ENCODE assay signal across 8 cellular contexts in genomic region chr14:70416717-70417349, GRCh38. TPM values are rescaled to one million over a fixed set of nuclear protein-coding genes. Genes with fewer than 3 reads are reported as not detected.
DNase-seq lines count a peak whose midpoint lies in the region; ATAC-seq and TF ChIP-seq lines count a peak whose summit lies in the region.

Gene SYNJ2BP, minus strand, starts transcription at chr14:70417090. Its CDS starts 127 bp downstream, at chr14:70416963.

- peaks cover 19% of the 10 kb centered on the region for H3K4me1 Mint-ChIP-seq in activated CD8-positive, alpha-beta memory T cell treated with anti-CD3 and anti-CD28 coated beads, Interleukin-2, amount 10 ng/mL, durations not matched to agents 7 days and 5 days
- H3K4me1 Mint-ChIP-seq in endothelial cell (ENCODE audit: unreplicated experiment), result peaks cover 11% of the 10 kb centered on the region

- peaks cover 5% of the 10 kb centered on the region for H3K27me3 Mint-ChIP-seq in activated CD8-positive, alpha-beta memory T cell treated with anti-CD3 and anti-CD28 coated beads, Interleukin-2, amount 10 ng/mL, durations not matched to agents 7 days and 5 days
- no peaks in the 10 kb centered on the region for H3K27me3 Mint-ChIP-seq in endothelial cell (ENCODE audit: unreplicated experiment)

- CTCF ChIA-PET in activated CD8-positive, alpha-beta memory T cell treated with anti-CD3 and anti-CD28 coated beads, Interleukin-2, amount 10 ng/mL, durations not matched to agents 7 days and 5 days (lab: Charles Lee), result interaction anchor here (0.7 kb wide), 1 partner anchor 17 kb away, joined by 3 read pairs; no protein-coding TSS in a partner anchor

- peak within 1 kb of the TSS; percentile 49 for H3K27ac Mint-ChIP-seq in activated CD8-positive, alpha-beta memory T cell treated with anti-CD3 and anti-CD28 coated beads, Interleukin-2, amount 10 ng/mL, durations not matched to agents 7 days and 5 days
- peak within 1 kb of the TSS; percentile 94 for H3K27ac Mint-ChIP-seq in endothelial cell (ENCODE audit: unreplicated experiment)

- peak; percentile 70 for ATAC-seq in HG02759 (IDR thresholded peaks at IDR 0.05; ENCODE audit: unreplicated experiment)
- peak; percentile 74 for ATAC-seq in activated CD8-positive, alpha-beta memory T cell treated with anti-CD3 and anti-CD28 coated beads, Interleukin-2, amount 10 ng/mL, durations not matched to agents 7 days and 5 days
- no peak for ATAC-seq in HG03025 (IDR thresholded peaks at IDR 0.05; ENCODE audit: low FRiP score, unreplicated experiment)

- no peaks in the 10 kb centered on the region for H3K9me3 Mint-ChIP-seq in activated CD8-positive, alpha-beta memory T cell treated with anti-CD3 and anti-CD28 coated beads, Interleukin-2, amount 10 ng/mL, durations not matched to agents 7 days and 5 days (ENCODE audit: low read depth)
- H3K9me3 Mint-ChIP-seq in endothelial cell (ENCODE audit: unreplicated experiment), result no peaks in the 10 kb centered on the region

- peak within 1 kb of the TSS; percentile 86 for H3K4me3 Mint-ChIP-seq in activated CD8-positive, alpha-beta memory T cell treated with anti-CD3 and anti-CD28 coated beads, Interleukin-2, amount 10 ng/mL, durations not matched to agents 7 days and 5 days
- peak within 1 kb of the TSS; percentile 99 for H3K4me3 Mint-ChIP-seq in endothelial cell (ENCODE audit: unreplicated experiment)

- peak; percentile 75 for DNase-seq in DMS53 treated with DMSO at 0.1 percent for 48 hours (lab: John Stamatoyannopoulos, UW; ENCODE audit: unreplicated experiment)
- peak; percentile 80 to 93 for DNase-seq in NCI-H526 (lab: John Stamatoyannopoulos, UW)
- DNase-seq in activated CD8-positive, alpha-beta memory T cell treated with anti-CD3 and anti-CD28 coated beads, Interleukin-2, amount 10 ng/mL, durations not matched to agents 7 days and 5 days, result peak; percentile 64
- peak; percentile 60 for DNase-seq in endothelial cell (ENCODE audit: low spot score)
- no peak for DNase-seq in mesenteric fat pad (ENCODE audit: low spot score)
- DNase-seq in stimulated activated CD8-positive, alpha-beta memory T cell treated with anti-CD3 and anti-CD28 coated beads, Interleukin-12 subunit alpha, Interleukin-12 subunit beta, amount 100 ng/mL, for 4 hours (ENCODE audit: low read depth), result peak; percentile 32

- TF ChIP-seq CTCF in endothelial cell (IDR thresholded peaks at IDR 0.05; ENCODE audit: unreplicated experiment), result no peak

- H3K36me3 Mint-ChIP-seq in activated CD8-positive, alpha-beta memory T cell treated with anti-CD3 and anti-CD28 coated beads, Interleukin-2, amount 10 ng/mL, durations not matched to agents 7 days and 5 days, result no peaks in the 10 kb centered on the region
- no peaks in the 10 kb centered on the region for H3K36me3 Mint-ChIP-seq in endothelial cell (ENCODE audit: low read depth, unreplicated experiment)

RNA-seq across cellular contexts. Expression of gene SYNJ2BP, which starts in this region (rescaled TPM):
- 1 to 10 TPM; 3.6 to 7.3 TPM for total RNA-seq in activated CD8-positive, alpha-beta memory T cell treated with anti-CD3 and anti-CD28 coated beads, Interleukin-2, amount 10 ng/mL, durations not matched to agents 7 days and 5 days
- total RNA-seq in endothelial cell (ENCODE audit: unreplicated experiment), result 24.2 TPM
- 23.9 TPM for total RNA-seq in mesenteric fat pad
